In genomic region chr5:6448141-6448491, GRCh38 we compare ENCODE assay signal across 34 cellular contexts. TPM values are rescaled to one million over a fixed set of nuclear protein-coding genes. Genes with fewer than 3 reads are reported as not detected.
DNase-seq lines count a peak whose midpoint lies in the region; ATAC-seq and TF ChIP-seq lines count a peak whose summit lies in the region.
"Had no signal": no experiment of that assay in that cellular context is flagged by ENCODE, and none has a peak within 500 bp of the region (broad histone marks: within the 10 kb centered on the region; RNA-seq: fewer than 3 reads in every experiment).

No MANE protein-coding gene starts in this region.

- no peak for DNase-seq in BE2C
- no peak for DNase-seq in sciatic nerve (ENCODE audit: low spot score)
- no peak for DNase-seq in T-cell
- DNase-seq in activated T-cell treated with anti-CD3 and anti-CD28 coated beads, Interleukin-2, amount 50 U/mL, for 1 hour: no peak
- no peak for DNase-seq in WERI-Rb-1
- no peak for DNase-seq in GM19240 (ENCODE audit: insufficient read length, low spot score)
- DNase-seq: activated CD4-positive, alpha-beta T cell treated with anti-CD3 and anti-CD28 coated beads for 4 hours; colonic mucosa; effector CD8-positive, alpha-beta T cell; lower lobe of right lung; NCI-H187; NCI-H446 treated with DMSO at 0.1 percent for 48 hours; SIG-M5; small intestine; stimulated activated CD4-positive, alpha-beta T cell treated with anti-CD3 and anti-CD28 coated beads, Interleukin-1b, Interleukin-23, amount 100 ng/mL, for 48 hours; SW 1271; T-helper 9 cell; uterus had no signal

- H3K9ac ChIP-seq in HUES64 (ENCODE audit: low read depth, low read length) (no peak overlapping the region), iPS-15b (ENCODE audit: low read depth, low read length) (no peak overlapping the region)

- no peaks in the 10 kb centered on the region for H3K36me3 Mint-ChIP-seq in T-cell
- H3K36me3 Mint-ChIP-seq: CD14-positive monocyte had no signal

- H3K4me1 Mint-ChIP-seq in T-cell: peaks cover 10 to 18% (median 17%) of the 10 kb centered on the region in 3 donors

- intact Hi-C loops in sciatic nerve (cut with DNase I): no loop called here

- no peaks in the 10 kb centered on the region for H3K36me3 ChIP-seq in BE2C
- H3K36me3 ChIP-seq in HUES64 (ENCODE audit: insufficient read depth, low read length): no peaks in the 10 kb centered on the region
- no peaks in the 10 kb centered on the region for H3K36me3 ChIP-seq in iPS-15b (ENCODE audit: control insufficient read depth, insufficient read depth, low read length)
- H3K36me3 ChIP-seq in WERI-Rb-1: no peaks in the 10 kb centered on the region
- H3K36me3 ChIP-seq: colonic mucosa, lower lobe of right lung, ovary, thoracic aorta, uterus had no signal

- no peak overlapping the region for H3K4me3 Mint-ChIP-seq in T-cell

- WGBS in HUES64: 94% methylated on average over 3 of the region's 3 CpGs

- CTCF ChIA-PET in T-cell (lab: Charles Lee): no interaction called here

- H3K4me1 ChIP-seq in BE2C (peaks cover 5% of the 10 kb centered on the region), HUES64 (ENCODE audit: insufficient read depth, low read length) (peaks cover 13% of the 10 kb centered on the region; the same call in 1 of the 2 replicates), iPS-15b (ENCODE audit: control insufficient read depth, insufficient read depth, low read length) (peaks cover 5% of the 10 kb centered on the region)
- H3K4me1 ChIP-seq: colonic mucosa had no signal

- H3K9me3 ChIP-seq in BE2C: 0 out of 2 replicates have a peak, but pooled peaks cover 3% of the 10 kb centered on the region
- no peaks in the 10 kb centered on the region for H3K9me3 ChIP-seq in HUES64 (ENCODE audit: insufficient read depth, low read depth, low read length)
- H3K9me3 ChIP-seq in iPS-15b (ENCODE audit: control insufficient read depth, insufficient read depth, low read length): no peaks in the 10 kb centered on the region
- H3K9me3 ChIP-seq in WERI-Rb-1 (ENCODE audit: severe bottlenecking): no peaks in the 10 kb centered on the region
- H3K9me3 ChIP-seq: Caco-2, colonic mucosa, lower lobe of right lung, ovary, thoracic aorta, uterus had no signal

- TF ChIP-seq CTCF in BE2C (IDR thresholded peaks at IDR 0.05; ENCODE audit: low read depth, low read length): no peak
- no peak for TF ChIP-seq CTCF in WERI-Rb-1 (IDR thresholded peaks at IDR 0.05; ENCODE audit: low read depth, low read length)

- ATAC-seq in sciatic nerve: peak; percentile 13
- ATAC-seq in T-cell (replicated peaks in 1 of 4): no peak

- peak overlapping the region; percentile 26; the same call in 1 of the 2 replicates for H3K4me3 ChIP-seq in BE2C (ENCODE audit: low read depth, low read length)
- H3K4me3 ChIP-seq in HUES64 (ENCODE audit: low read length): peak overlapping the region; percentile 34; the same call in 1 of the 2 replicates
- H3K4me3 ChIP-seq in iPS-15b (ENCODE audit: low read depth, low read length): peak overlapping the region; percentile 27
- no peak overlapping the region for H3K4me3 ChIP-seq in WERI-Rb-1 (ENCODE audit: low read depth, low read length)

- H3K9me3 Mint-ChIP-seq in T-cell: no peaks in the 10 kb centered on the region
- H3K9me3 Mint-ChIP-seq: activated T-helper 2 cell treated with anti-CD3 and anti-CD28 coated beads, Interferon-gamma antibody, Interleukin-2, Interleukin-4, amounts not matched to agents 10 μg/mL and 5 μg/mL and 100 μg/mL, durations not matched to agents 14 hours and 24 hours and 36 hours; stimulated activated naive CD8-positive, alpha-beta T cell treated with anti-CD3 and anti-CD28 coated beads, Interleukin-15, Interleukin-2, amounts not matched to agents 100 ng/mL and 50 ng/mL, for 24 hours had no signal

- POLR2A ChIA-PET in T-cell (lab: Charles Lee): no interaction called here

- H3K27ac ChIP-seq in HUES64 (ENCODE audit: low read depth, low read length) (no peak overlapping the region), WERI-Rb-1 (no peak overlapping the region)
- H3K27ac ChIP-seq: colonic mucosa, epithelial cell of prostate, lower lobe of right lung, ovary, uterus had no signal

- H3K27ac Mint-ChIP-seq in T-cell: no peak overlapping the region
- H3K27ac Mint-ChIP-seq: activated naive CD4-positive, alpha-beta T cell treated with anti-CD3 and anti-CD28 coated beads, Interleukin-2, amount 50 U/mL, for 72 hours; activated T-helper 2 cell treated with anti-CD3 and anti-CD28 coated beads, Interferon-gamma antibody, Interleukin-2, Interleukin-4, amounts not matched to agents 10 μg/mL and 5 μg/mL and 100 μg/mL, durations not matched to agents 14 hours and 24 hours and 36 hours; CD14-positive monocyte; nephron; stimulated activated naive CD8-positive, alpha-beta T cell treated with anti-CD3 and anti-CD28 coated beads, Interleukin-15, Interleukin-2, amounts not matched to agents 100 ng/mL and 50 ng/mL, for 24 hours had no signal

- H3K27me3 ChIP-seq in BE2C (peaks cover 9% of the 10 kb centered on the region), HUES64 (ENCODE audit: insufficient read depth, low read length) (peaks cover 76% of the 10 kb centered on the region), iPS-15b (ENCODE audit: control insufficient read depth, insufficient read depth, low read length) (peaks cover 56% of the 10 kb centered on the region), WERI-Rb-1 (ENCODE audit: insufficient read depth, low read depth, severe bottlenecking) (peaks cover 37% of the 10 kb centered on the region)

- peaks cover 46 to 55% of the 10 kb centered on the region in 2 donors for H3K27me3 Mint-ChIP-seq in T-cell

RNA-seq across cellular contexts. Expression of gene UBE2QL1, which starts 0.5 kb away (rescaled TPM):
- 7.1 TPM for polyA plus RNA-seq in BE2C (2012; ENCODE audit: insufficient read depth, insufficient read length, low read depth)
- 0.40 TPM for polyA plus RNA-seq in HUES64 (2013, experiment 1 of 2)
- 0.82 TPM for polyA plus RNA-seq in HUES64 (2013, experiment 2 of 2)
- total RNA-seq in sciatic nerve (0.94 TPM), T-cell (under 1 TPM in 2 of 5 donors, not detected in 3; 0.06 to 0.14 TPM)
- total RNA-seq: activated naive CD4-positive, alpha-beta T cell treated with anti-CD3 and anti-CD28 coated beads, Interleukin-2, amount 50 U/mL, for 72 hours; bronchial epithelial cell; Caco-2; G401; HT-29; lower lobe of right lung; MCF 10A; renal cortical epithelial cell had no signal
- polyA plus RNA-seq: CD14-positive monocyte had no signal
